ENCODE assay signal across 9 cellular contexts in genomic region chr2:64212801-64213321, GRCh38.
DNase-seq lines count a peak whose midpoint lies in the region; ATAC-seq and TF ChIP-seq lines count a peak whose summit lies in the region.
"Had no signal": no experiment of that assay in that cellular context is flagged by ENCODE, and none has a peak within 500 bp of the region (broad histone marks: within the 10 kb centered on the region; RNA-seq: fewer than 3 reads in every experiment).

No MANE protein-coding gene starts in this region.

- H3K4me1 ChIP-seq in DOHH2 (ENCODE audit: control insufficient read depth, low read length) (peaks cover 61% of the 10 kb centered on the region), upper lobe of left lung (peaks cover 19 to 40% (median 29%) of the 10 kb centered on the region in 4 donors)

- H3K27ac ChIP-seq in DOHH2 (ENCODE audit: low read depth, low read length) (peak overlapping the region; percentile 97), upper lobe of left lung (peak overlapping the region; percentile 74 to 83 (median 77))

- no peaks in the 10 kb centered on the region for H3K9me2 ChIP-seq in DOHH2 (replicated peaks; ENCODE audit: control insufficient read depth, low read length)

- no peaks in the 10 kb centered on the region for H3K9me3 ChIP-seq in DOHH2 (ENCODE audit: control insufficient read depth, insufficient read depth, low read length)
- H3K9me3 ChIP-seq in upper lobe of left lung: no peaks in the 10 kb centered on the region

- TF ChIP-seq EP300 in upper lobe of left lung (IDR thresholded peaks at IDR 0.05): peak; percentile 88 to 98 (median 92)

- H3K4me3 ChIP-seq in DOHH2 (ENCODE audit: low read length): peak overlapping the region; percentile 67
- H3K4me3 ChIP-seq in fibroblast of the aortic adventitia (ENCODE audit: low read depth, low read length): no peak overlapping the region
- no peak overlapping the region for H3K4me3 ChIP-seq in upper lobe of left lung

- H3K36me3 ChIP-seq in DOHH2 (ENCODE audit: control insufficient read depth, low read length): 0 out of 2 replicates have a peak, but pooled peaks cover 9% of the 10 kb centered on the region
- no peaks in the 10 kb centered on the region for H3K36me3 ChIP-seq in upper lobe of left lung

- no peaks in the 10 kb centered on the region for H4K20me1 ChIP-seq in DOHH2 (ENCODE audit: control insufficient read depth, insufficient read depth, low read depth, low read length)

- H3K4me2 ChIP-seq in DOHH2 (ENCODE audit: low read length): peak overlapping the region; percentile 87

- H3K27me3 ChIP-seq in DOHH2 (ENCODE audit: control insufficient read depth, low read length) (no peaks in the 10 kb centered on the region), upper lobe of left lung (no peaks in the 10 kb centered on the region)

- peaks cover 32% of the 10 kb centered on the region for H3F3A ChIP-seq in DOHH2 (ENCODE audit: control insufficient read depth, insufficient read depth)

- WGBS in upper lobe of left lung, 2 donors: 51 to 67% methylated on average over 3 of the region's 3 CpGs

- ATAC-seq in HG02759 (IDR thresholded peaks at IDR 0.05; ENCODE audit: unreplicated experiment) (peak; percentile 31), upper lobe of left lung (ENCODE audit: low FRiP score in 2 of 2) (peak; percentile 67 to 86)
- ATAC-seq: HCT116 had no signal

- TF ChIP-seq POLR2A in upper lobe of left lung (IDR thresholded peaks at IDR 0.05): peak in 1 of 4 donors; percentile 11

- DNase-seq in SW480 (ENCODE audit: low spot score): peak; percentile 40
- DNase-seq in fibroblast of the aortic adventitia (ENCODE audit: low read depth): peak; percentile 31
- DNase-seq in upper lobe of left lung: peak in 1 of 2 donors; percentile 63
- DNase-seq in NCI-H748 treated with DMSO at 0.1 percent for 48 hours (lab: John Stamatoyannopoulos, UW): no peak
- DNase-seq in central memory CD4-positive, alpha-beta T cell: no peak
- no peak for DNase-seq in cerebellar nuclear complex (lab: John Stamatoyannopoulos, UW)

- TF ChIP-seq CTCF in DOHH2 (IDR thresholded peaks at IDR 0.05; ENCODE audit: low read depth, low read length, poor library complexity, severe bottlenecking) (no peak), fibroblast of the aortic adventitia (IDR thresholded peaks at IDR 0.05; ENCODE audit: insufficient read depth, low read length) (no peak), upper lobe of left lung (IDR thresholded peaks at IDR 0.05) (no peak)

- H3K79me2 ChIP-seq in DOHH2 (ENCODE audit: control insufficient read depth, low read length): no peaks in the 10 kb centered on the region

Comparison
In these comparisons a context has a peak if more than half of its experiments do, and no peak if none do; other contexts are left out.
1. DNase-seq: peak in SW480 (single experiment) and fibroblast of the aortic adventitia (single experiment); none in NCI-H748 treated with DMSO at 0.1 percent for 48 hours (single experiment), central memory CD4-positive, alpha-beta T cell (single experiment) and cerebellar nuclear complex (0 of 2).